ENCODE assay signal across 1 cellular context in genomic region chr9:29965834-29966233, GRCh38.
TF ChIP-seq lines count a peak whose summit lies in the region.

No MANE protein-coding gene starts in this region.

TF ChIP-seq in SK-N-SH, 30 proteins besides CTCF, POLR2A, EP300 and RAD21 (continued from another document):
- TF ChIP-seq IRF3 (IDR thresholded peaks at IDR 0.05; ENCODE audit: low read depth, low read length), result no peak
- no peak for TF ChIP-seq EZH2phosphoT487 (IDR thresholded peaks at IDR 0.05; ENCODE audit: borderline replicate concordance, low read depth)
- TF ChIP-seq MXI1 (IDR thresholded peaks at IDR 0.05; ENCODE audit: low read depth, low read length), result no peak
- no peak for TF ChIP-seq TAF1 (IDR thresholded peaks at IDR 0.05; ENCODE audit: borderline replicate concordance, low read depth, low read length)
- no peak for TF ChIP-seq RCOR1 (IDR thresholded peaks at IDR 0.05; ENCODE audit: low read length)
- TF ChIP-seq RFX5 (IDR thresholded peaks at IDR 0.05; ENCODE audit: low read length), result no peak
- no peak for TF ChIP-seq POLR2AphosphoS5 (IDR thresholded peaks at IDR 0.05; ENCODE audit: low read depth, low read length)
- TF ChIP-seq MEF2A (IDR thresholded peaks at IDR 0.05; ENCODE audit: borderline replicate concordance, low read depth), result no peak
- no peak for TF ChIP-seq CHD2 (IDR thresholded peaks at IDR 0.05; ENCODE audit: low read length, partially characterized antibody)
- TF ChIP-seq USF2 (IDR thresholded peaks at IDR 0.05; ENCODE audit: borderline replicate concordance, low read depth, low read length), result no peak
- TF ChIP-seq SMC3 (IDR thresholded peaks at IDR 0.05; ENCODE audit: low read depth, low read length), result no peak
- no peak for TF ChIP-seq FOXJ3 (CRISPR knock-in tag; IDR thresholded peaks at IDR 0.05)
- no peak for TF ChIP-seq PBX3 (IDR thresholded peaks at IDR 0.05)
